Comparison of ENCODE assay signal across 15 cellular contexts in genomic region chr6:38593419-38593818, GRCh38.
"Had no signal": no experiment of that assay in that cellular context is flagged by ENCODE, and none has a peak within 500 bp of the region (broad histone marks: within the 10 kb centered on the region; RNA-seq: fewer than 3 reads in every experiment).

No MANE protein-coding gene starts in this region.

- H3K4me1 Mint-ChIP-seq: brain had no signal

- H3K4me3 ChIP-seq: dorsolateral prefrontal cortex, esophagus squamous epithelium, hepatocyte, sigmoid colon, SK-N-MC, upper lobe of left lung had no signal

- DNase-seq: activated CD4-positive, alpha-beta T cell treated with anti-CD3 and anti-CD28 coated beads for 4 hours; activated gamma-delta T cell treated with Interleukin-2 at 50 U/mL for 16 hours; amniotic stem cell; esophagus squamous epithelium; kidney glomerular epithelial cell; sigmoid colon; stimulated activated CD4-positive, alpha-beta T cell treated with anti-CD3 and anti-CD28 coated beads, Interleukin-2, amount 100 ng/mL, for 48 hours; stimulated activated naive CD4-positive, alpha-beta T cell treated with Interleukin-2 at 50 U/mL for 16 hours; T-cell; T1000; upper lobe of left lung had no signal

- H3K27me3 Mint-ChIP-seq: brain, T-cell had no signal

- H3K9me3 Mint-ChIP-seq: brain, T-cell had no signal

- H3K27ac Mint-ChIP-seq: brain, T-cell had no signal

- ATAC-seq: T-cell had no signal

- H3K4me3 Mint-ChIP-seq: brain, T-cell had no signal
